Comparison of ENCODE assay signal across 9 cellular contexts in the genomic region with DNA sequence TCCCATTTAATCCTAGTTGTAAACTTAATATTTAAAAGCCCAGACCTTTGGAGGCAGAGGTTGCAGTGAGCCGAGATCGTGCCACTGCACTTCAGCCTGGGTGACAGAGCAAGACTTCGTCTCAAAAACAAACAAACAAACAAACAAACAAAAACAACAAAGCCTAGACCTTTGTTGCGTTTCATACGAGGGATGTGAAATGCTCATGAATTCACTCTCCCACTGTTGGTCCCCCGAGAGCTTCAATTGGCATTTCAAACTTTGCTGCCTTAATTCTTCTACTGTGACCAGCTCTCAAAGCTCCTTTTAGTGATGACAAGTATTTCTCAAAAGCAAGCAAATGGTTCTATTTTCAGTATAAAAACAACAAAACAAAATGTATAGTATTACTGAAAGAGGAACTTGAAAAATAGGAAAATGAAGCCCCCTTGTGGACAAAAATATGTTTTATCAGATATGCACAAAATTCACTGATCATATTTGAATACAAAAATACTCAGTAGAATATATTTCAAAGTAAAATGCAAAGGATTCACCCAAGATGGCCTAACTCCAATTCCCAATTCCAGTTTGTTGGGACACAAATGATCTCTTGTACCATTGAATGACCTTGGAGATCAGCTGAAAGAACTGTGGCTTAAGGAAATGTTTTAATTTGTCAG.
DNase-seq lines count a peak whose midpoint lies in the region; ATAC-seq, FAIRE-seq and TF ChIP-seq lines count a peak whose summit lies in the region.
"Had no signal": no experiment of that assay in that cellular context is flagged by ENCODE, and none has a peak within 500 bp of the region (broad histone marks: within the 10 kb centered on the region; RNA-seq: fewer than 3 reads in every experiment).

No MANE protein-coding gene starts in this region.

- H3K9me3 ChIP-seq in keratinocyte (ENCODE audit: control insufficient read depth, low read depth, low read length): no peaks in the 10 kb centered on the region

- H3K36me3 ChIP-seq in keratinocyte (ENCODE audit: control insufficient read depth in 2 of 2, extremely low read depth in 1 of 2, insufficient read depth in 2 of 2, low read length in 2 of 2): no peaks in the 10 kb centered on the region

- peaks cover 6% of the 10 kb centered on the region for H3K36me3 Mint-ChIP-seq in stimulated activated effector memory CD8-positive, alpha-beta T cell treated with anti-CD3 and anti-CD28 coated beads, Interleukin-12 subunit alpha, Interleukin-12 subunit beta, amount 100 ng/mL, for 72 hours
- H3K36me3 Mint-ChIP-seq: CD8-positive, alpha-beta memory T cell had no signal

- H3K4me3 Mint-ChIP-seq in stimulated activated effector memory CD8-positive, alpha-beta T cell treated with anti-CD3 and anti-CD28 coated beads, Interleukin-12 subunit alpha, Interleukin-12 subunit beta, amount 100 ng/mL, for 72 hours: no peak overlapping the region

- H3K27ac Mint-ChIP-seq in stimulated activated effector memory CD8-positive, alpha-beta T cell treated with anti-CD3 and anti-CD28 coated beads, Interleukin-12 subunit alpha, Interleukin-12 subunit beta, amount 100 ng/mL, for 72 hours: peak overlapping the region; percentile 43

- H3K4me2 ChIP-seq in keratinocyte (ENCODE audit: control insufficient read depth, extremely low read depth, insufficient read depth, low read depth, low read length): no peak overlapping the region

- no peaks in the 10 kb centered on the region for H3K9me1 ChIP-seq in keratinocyte (ENCODE audit: control insufficient read depth, extremely low read depth, insufficient read depth, low read length)

- H3K9me3 Mint-ChIP-seq in stimulated activated effector memory CD8-positive, alpha-beta T cell treated with anti-CD3 and anti-CD28 coated beads, Interleukin-12 subunit alpha, Interleukin-12 subunit beta, amount 100 ng/mL, for 72 hours: no peaks in the 10 kb centered on the region
- H3K9me3 Mint-ChIP-seq: CD8-positive, alpha-beta memory T cell had no signal

- H3K9ac ChIP-seq in keratinocyte (ENCODE audit: control insufficient read depth, extremely low read depth, insufficient read depth, low read length): no peak overlapping the region

- in situ Hi-C loops in astrocyte of the spinal cord (cut with HindIII; ENCODE audit: low sequenced_read_pairs): no loop called here

- peaks cover 16% of the 10 kb centered on the region for H3K4me1 Mint-ChIP-seq in stimulated activated effector memory CD8-positive, alpha-beta T cell treated with anti-CD3 and anti-CD28 coated beads, Interleukin-12 subunit alpha, Interleukin-12 subunit beta, amount 100 ng/mL, for 72 hours

- FAIRE-seq in keratinocyte (lab: Jason Lieb, UNC): peak; percentile 52

- no peaks in the 10 kb centered on the region for H3K79me2 ChIP-seq in keratinocyte (ENCODE audit: control insufficient read depth, insufficient read depth, low read length)

- no peak for ATAC-seq in stimulated activated effector memory CD8-positive, alpha-beta T cell treated with anti-CD3 and anti-CD28 coated beads, Interleukin-12 subunit alpha, Interleukin-12 subunit beta, amount 100 ng/mL, for 72 hours
- no peak for ATAC-seq in GM18873 (IDR thresholded peaks at IDR 0.05; ENCODE audit: low FRiP score, unreplicated experiment)

- no peak overlapping the region for H3K27ac ChIP-seq in keratinocyte (ENCODE audit: control insufficient read depth, insufficient read depth, low read length)

- DNase-seq in NCI-H1105 treated with DMSO at 0.1 percent for 48 hours (lab: John Stamatoyannopoulos, UW) (peak; percentile 37), NCI-H1105 (lab: John Stamatoyannopoulos, UW) (no peak), NCI-H1694 treated with DMSO at 0.1 percent for 48 hours (lab: John Stamatoyannopoulos, UW) (peak; percentile 81), astrocyte of the spinal cord (ENCODE audit: low read depth, low spot score) (peak; percentile 77), keratinocyte (ENCODE audit: low read depth, low spot score) (no peak)
- DNase-seq in stimulated activated effector memory CD8-positive, alpha-beta T cell treated with anti-CD3 and anti-CD28 coated beads, Interleukin-12 subunit alpha, Interleukin-12 subunit beta, amount 100 ng/mL, for 72 hours (ENCODE audit: low spot score in 2 of 2): no peak
- DNase-seq in activated CD4-positive, alpha-beta T cell treated with anti-CD3 and anti-CD28 coated beads for 4 hours: no peak

- no peak overlapping the region for H2AFZ ChIP-seq in keratinocyte (ENCODE audit: control insufficient read depth, low read length)

- H3K27me3 ChIP-seq in keratinocyte (ENCODE audit: control insufficient read depth, extremely low read depth, insufficient read depth, low read length): no peaks in the 10 kb centered on the region

- TF ChIP-seq CTCF in astrocyte of the spinal cord (IDR thresholded peaks at IDR 0.05; ENCODE audit: low read depth, low read length) (peak; percentile 27), keratinocyte (optimal IDR thresholded peaks at IDR 0.05 in 1 of 3, IDR thresholded peaks at IDR 0.05 in 1 of 3, conservative IDR thresholded peaks at IDR 0.05 in 1 of 3; ENCODE audit: extremely low read depth in 1 of 3, insufficient read depth in 2 of 3, low read length in 3 of 3) (peak in 1 of 3 experiments; percentile 37)

- no peaks in the 10 kb centered on the region for H4K20me1 ChIP-seq in keratinocyte (ENCODE audit: control insufficient read depth, extremely low read depth, insufficient read depth, low read length)

- H3K4me3 ChIP-seq in astrocyte of the spinal cord (ENCODE audit: low read depth, low read length) (no peak overlapping the region), keratinocyte (ENCODE audit: control insufficient read depth in 2 of 3, extremely low read depth in 1 of 3, insufficient read depth in 2 of 3, low read depth in 1 of 3, low read length in 3 of 3) (no peak overlapping the region)

- dilution Hi-C loops in keratinocyte (cut with MboI; ENCODE audit: extremely low pct_ligation_motif_present, low sequenced_read_pairs): no loop called here

- H3K4me1 ChIP-seq in keratinocyte (ENCODE audit: control insufficient read depth, extremely low read depth, insufficient read depth, low read length): no peaks in the 10 kb centered on the region

Comparison
In these comparisons a context has a peak if more than half of its experiments do, and no peak if none do; other contexts are left out.
1. DNase-seq: peak in NCI-H1105 treated with DMSO at 0.1 percent for 48 hours (single experiment), NCI-H1694 treated with DMSO at 0.1 percent for 48 hours (single experiment) and astrocyte of the spinal cord (single experiment); none in NCI-H1105 (single experiment), keratinocyte (single experiment), stimulated activated effector memory CD8-positive, alpha-beta T cell treated with anti-CD3 and anti-CD28 coated beads, Interleukin-12 subunit alpha, Interleukin-12 subunit beta, amount 100 ng/mL, for 72 hours (0 of 2) and activated CD4-positive, alpha-beta T cell treated with anti-CD3 and anti-CD28 coated beads for 4 hours (0 of 2).